Comparison of ENCODE assay signal across 29 cellular contexts in genomic region chr4:155008389-155008788, GRCh38.
DNase-seq lines count a peak whose midpoint lies in the region; ATAC-seq, FAIRE-seq and TF ChIP-seq lines count a peak whose summit lies in the region.
"Had no signal": no experiment of that assay in that cellular context is flagged by ENCODE, and none has a peak within 500 bp of the region (broad histone marks: within the 10 kb centered on the region; RNA-seq: fewer than 3 reads in every experiment).

No MANE protein-coding gene starts in this region.

- peaks cover 10% of the 10 kb centered on the region for H3K4me1 Mint-ChIP-seq in activated naive CD8-positive, alpha-beta T cell treated with anti-CD3 and anti-CD28 coated beads for 36 hours
- H3K4me1 Mint-ChIP-seq in activated naive CD8-positive, alpha-beta T cell treated with anti-CD3 and anti-CD28 coated beads, Interleukin-2, amount 50 U/mL, for 24 hours, result peaks cover 2% of the 10 kb centered on the region
- H3K4me1 Mint-ChIP-seq: CD4-positive, alpha-beta memory T cell had no signal

- H3K18ac ChIP-seq in H1 (ENCODE audit: extremely low read depth, low read length), result no peak overlapping the region

- CTCF ChIA-PET in H1 (lab: Charles Lee; ENCODE audit: partially characterized antibody), result interaction anchor here (0.9 to 1.4 kb wide), 3 partner anchors 18 to 384 kb away, joined by 3 to 4 read pairs (median 3); no protein-coding TSS in a partner anchor

- H3K9me3 ChIP-seq in H1 (ENCODE audit: insufficient read depth in 2 of 2, low read depth in 1 of 2, low read length in 1 of 2), result no peaks in the 10 kb centered on the region
- H3K9me3 ChIP-seq: SJSA1 had no signal

- no peak overlapping the region for H3K27ac ChIP-seq in H1 (ENCODE audit: low read depth, low read length)
- H3K27ac ChIP-seq: PC-9, SJSA1 had no signal

- H2AFZ ChIP-seq in H1 (ENCODE audit: low read length), result no peak overlapping the region
- H2AFZ ChIP-seq: PC-9 had no signal

- no peak overlapping the region for H3K4me3 Mint-ChIP-seq in activated naive CD8-positive, alpha-beta T cell treated with anti-CD3 and anti-CD28 coated beads for 36 hours
- no peak overlapping the region for H3K4me3 Mint-ChIP-seq in activated naive CD8-positive, alpha-beta T cell treated with anti-CD3 and anti-CD28 coated beads, Interleukin-2, amount 50 U/mL, for 24 hours

- H3K56ac ChIP-seq in H1 (replicated peaks; ENCODE audit: insufficient read length, low read depth, low read length), result no peak overlapping the region

- H3K27me3 Mint-ChIP-seq in activated naive CD8-positive, alpha-beta T cell treated with anti-CD3 and anti-CD28 coated beads for 36 hours, result peaks cover 15% of the 10 kb centered on the region
- peaks cover 1% of the 10 kb centered on the region for H3K27me3 Mint-ChIP-seq in activated naive CD8-positive, alpha-beta T cell treated with anti-CD3 and anti-CD28 coated beads, Interleukin-2, amount 50 U/mL, for 24 hours
- H3K27me3 Mint-ChIP-seq: CD4-positive, alpha-beta memory T cell had no signal

- ATAC-seq in activated naive CD8-positive, alpha-beta T cell treated with anti-CD3 and anti-CD28 coated beads, Interleukin-2, amount 50 U/mL, for 24 hours, result no peak
- no peak for ATAC-seq in GM18909 (IDR thresholded peaks at IDR 0.05; ENCODE audit: poor library complexity, unreplicated experiment)
- ATAC-seq: Right ventricle myocardium inferior had no signal

- no peaks in the 10 kb centered on the region for H3K79me2 ChIP-seq in H1 (ENCODE audit: control insufficient read depth in 1 of 2, insufficient read depth in 2 of 2, low read length in 2 of 2)

- no peak overlapping the region for H3K14ac ChIP-seq in H1 (ENCODE audit: insufficient read length)

- H2BK120ac ChIP-seq in H1 (replicated peaks; ENCODE audit: low read depth, low read length), result no peak overlapping the region

- H3K9me3 Mint-ChIP-seq in activated naive CD8-positive, alpha-beta T cell treated with anti-CD3 and anti-CD28 coated beads for 36 hours, result no peaks in the 10 kb centered on the region
- H3K9me3 Mint-ChIP-seq in activated naive CD8-positive, alpha-beta T cell treated with anti-CD3 and anti-CD28 coated beads, Interleukin-2, amount 50 U/mL, for 24 hours, result no peaks in the 10 kb centered on the region

- no peak overlapping the region for H4K5ac ChIP-seq in H1 (ENCODE audit: insufficient read length, low read depth, low read length)

- FAIRE-seq in H1 (lab: Jason Lieb, UNC), result no peak
- FAIRE-seq: GM12891 had no signal

- peak overlapping the region; percentile 71; the same call in 1 of the 2 replicates for H4K8ac ChIP-seq in H1 (ENCODE audit: extremely low read depth, insufficient read depth, low read length)

- no peak overlapping the region for H2BK12ac ChIP-seq in H1 (ENCODE audit: low read depth, low read length)

- no peaks in the 10 kb centered on the region for H3K79me1 ChIP-seq in H1 (ENCODE audit: low read depth, low read length)

- H3K36me3 Mint-ChIP-seq in activated naive CD8-positive, alpha-beta T cell treated with anti-CD3 and anti-CD28 coated beads for 36 hours, result no peaks in the 10 kb centered on the region
- H3K36me3 Mint-ChIP-seq in activated naive CD8-positive, alpha-beta T cell treated with anti-CD3 and anti-CD28 coated beads, Interleukin-2, amount 50 U/mL, for 24 hours (ENCODE audit: low read depth), result no peaks in the 10 kb centered on the region
- H3K36me3 Mint-ChIP-seq: CD4-positive, alpha-beta memory T cell had no signal

- no peak for DNase-seq in activated naive CD8-positive, alpha-beta T cell treated with anti-CD3 and anti-CD28 coated beads for 36 hours
- no peak for DNase-seq in activated naive CD8-positive, alpha-beta T cell treated with anti-CD3 and anti-CD28 coated beads, Interleukin-2, amount 50 U/mL, for 24 hours
- DNase-seq in NCI-H2171 (lab: John Stamatoyannopoulos, UW) (peak; percentile 0), H1 (ENCODE audit: low read depth in 1 of 2, low spot score in 2 of 2) (no peak), retinal pigment epithelial cell (ENCODE audit: low read depth) (peak; percentile 58), SIG-M5 treated with dmso at 0.1 percent for 504 hours (lab: John Stamatoyannopoulos, UW; ENCODE audit: unreplicated experiment) (no peak)
- no peak for DNase-seq in stimulated activated CD4-positive, alpha-beta T cell treated with anti-CD3 and anti-CD28 coated beads, Interleukin-4, amount 100 ng/mL, for 4 hours
- DNase-seq: C1 segment of cervical spinal cord; CD4-positive, alpha-beta memory T cell; COR-L47; DMS 273 treated with DMSO at 0.1 percent for 48 hours; DMS79; EL; GF-D8; KBM-7; NCI-H1048; NCI-H1417; NCI-H1694; NCI-H2029 treated with DMSO at 0.1 percent for 48 hours; NCI-H345; NCI-H510A treated with DMSO at 0.1 percent for 48 hours; NCI-H748 treated with DMSO at 0.1 percent for 48 hours; NK-92 treated with Interleukin-12 subunit alpha and Interleukin-12 subunit beta, amount 100 ng/mL, for 24 hours; PC-9; T-helper 1 cell had no signal

- no peak for TF ChIP-seq CTCF in H1 (IDR thresholded peaks at IDR 0.05; ENCODE audit: control extremely low read depth in 1 of 3, insufficient read depth in 1 of 3, low read depth in 1 of 3, low read length in 3 of 3)
- TF ChIP-seq CTCF in retinal pigment epithelial cell (conservative IDR thresholded peaks at IDR 0.05; ENCODE audit: low read depth, low read length), result no peak

- no peak overlapping the region for H2BK20ac ChIP-seq in H1 (ENCODE audit: low read length)

- H3K4me2 ChIP-seq in H1 (ENCODE audit: insufficient read depth in 1 of 2, low read depth in 2 of 2, low read length in 2 of 2), result no peak overlapping the region
- H3K4me2 ChIP-seq: PC-9 had no signal

- no peak overlapping the region for H3K4ac ChIP-seq in H1 (replicated peaks; ENCODE audit: insufficient read length, low read depth, low read length)

- no peak overlapping the region for H2BK15ac ChIP-seq in H1 (ENCODE audit: low read length)

- TF ChIP-seq RAD21 in H1 (IDR thresholded peaks at IDR 0.05 in 1 of 2, conservative IDR thresholded peaks at IDR 0.05 in 1 of 2; ENCODE audit: low read depth in 2 of 2, low read length in 2 of 2), result no peak

- no peaks in the 10 kb centered on the region for H3K27me3 ChIP-seq in H1 (replicated peaks in 1 of 4; ENCODE audit: control insufficient read depth in 3 of 4, extremely low read depth in 1 of 4, insufficient read depth in 3 of 4, low read length in 3 of 4)
- H3K27me3 ChIP-seq: SJSA1 had no signal

- TF ChIP-seq POLR2A in H1 (IDR thresholded peaks at IDR 0.05; ENCODE audit: control extremely low read depth in 1 of 2, low read depth in 2 of 2, low read length in 2 of 2), result no peak

- H3K4me3 ChIP-seq in H1 (ENCODE audit: extremely low read depth in 1 of 4, insufficient read depth in 2 of 4, low read depth in 3 of 4, low read length in 4 of 4), result no peak overlapping the region
- H3K4me3 ChIP-seq in retinal pigment epithelial cell (ENCODE audit: low read length), result no peak overlapping the region
- H3K4me3 ChIP-seq: PC-9, SJSA1 had no signal

- no peak overlapping the region for H2BK5ac ChIP-seq in H1 (ENCODE audit: low read depth, low read length)

- no peak overlapping the region for H2AK5ac ChIP-seq in H1 (ENCODE audit: low read depth, low read length)

- 95% methylated on average over 2 of the region's 2 CpGs; no CpG with 5 or more reads in 1 of the 2 experiments for WGBS in H1 (ENCODE audit: extremely low coverage in 1 of 2, insufficient coverage in 1 of 2, insufficient read length in 1 of 2, insufficient replicate concordance in 2 of 2, low coverage in 1 of 2, low lambda C conversion rate in 2 of 2, missing lambda C conversion rate in 1 of 2), 2 experiments

- no peaks in the 10 kb centered on the region for H3K23me2 ChIP-seq in H1 (ENCODE audit: low read depth, low read length)

- H3K4me1 ChIP-seq in H1 (replicated peaks in 1 of 4; ENCODE audit: control insufficient read depth in 3 of 4, insufficient read depth in 4 of 4, low read length in 3 of 4), result no peaks in the 10 kb centered on the region
- H3K4me1 ChIP-seq: SJSA1 had no signal

- H3K9ac ChIP-seq in H1 (replicated peaks in 1 of 4; ENCODE audit: extremely low read depth in 1 of 4, low read depth in 3 of 4, low read length in 3 of 4), result no peak overlapping the region

- peak overlapping the region; percentile 43 for H3K27ac Mint-ChIP-seq in activated naive CD8-positive, alpha-beta T cell treated with anti-CD3 and anti-CD28 coated beads for 36 hours
- H3K27ac Mint-ChIP-seq in activated naive CD8-positive, alpha-beta T cell treated with anti-CD3 and anti-CD28 coated beads, Interleukin-2, amount 50 U/mL, for 24 hours, result no peak overlapping the region
- H3K27ac Mint-ChIP-seq: CD4-positive, alpha-beta memory T cell had no signal

- no peak overlapping the region for H3K23ac ChIP-seq in H1 (ENCODE audit: insufficient read length)

- no peaks in the 10 kb centered on the region for H4K20me1 ChIP-seq in H1 (replicated peaks in 1 of 2; ENCODE audit: control insufficient read depth in 1 of 2, insufficient read depth in 2 of 2, low read length in 2 of 2)

- POLR2A ChIA-PET in H1 (lab: Charles Lee; ENCODE audit: partially characterized antibody), result no interaction called here

- H3K36me3 ChIP-seq in H1 (ENCODE audit: control insufficient read depth in 2 of 4, insufficient read depth in 4 of 4, low read length in 3 of 4), result no peaks in the 10 kb centered on the region
- H3K36me3 ChIP-seq: SJSA1 had no signal

- no peak for TF ChIP-seq EP300 in H1 (IDR thresholded peaks at IDR 0.05; ENCODE audit: borderline replicate concordance in 1 of 2, low read depth in 2 of 2, low read length in 2 of 2)

- no peak overlapping the region for H4K91ac ChIP-seq in H1 (replicated peaks; ENCODE audit: insufficient read length, low read length)

TF ChIP-seq in H1, 55 proteins besides CTCF, POLR2A, EP300 and RAD21 (continues in another document):
- no peak for TF ChIP-seq CBX8 (IDR thresholded peaks at IDR 0.05; ENCODE audit: borderline replicate concordance, low read depth, low read length)
- TF ChIP-seq SP2 (IDR thresholded peaks at IDR 0.05; ENCODE audit: low read length), result no peak
- no peak for TF ChIP-seq SIN3A (conservative IDR thresholded peaks at IDR 0.05 in 1 of 2, IDR thresholded peaks at IDR 0.05 in 1 of 2; ENCODE audit: low read depth in 1 of 2, low read length in 2 of 2)
- no peak for TF ChIP-seq KDM4A (IDR thresholded peaks at IDR 0.05; ENCODE audit: low read depth, low read length, severe bottlenecking)
- no peak for TF ChIP-seq EGR1 (IDR thresholded peaks at IDR 0.05; ENCODE audit: borderline replicate concordance, low read depth, low read length)
- no peak for TF ChIP-seq SIRT6 (IDR thresholded peaks at IDR 0.05; ENCODE audit: low read length)
- no peak for TF ChIP-seq ATF2 (IDR thresholded peaks at IDR 0.05; ENCODE audit: low read length)

Comparison
In these comparisons a context has a peak if more than half of its experiments do, and no peak if none do; other contexts are left out.
1. DNase-seq: peak in NCI-H2171 (single experiment) and retinal pigment epithelial cell (single experiment); none in activated naive CD8-positive, alpha-beta T cell treated with anti-CD3 and anti-CD28 coated beads for 36 hours (single experiment), activated naive CD8-positive, alpha-beta T cell treated with anti-CD3 and anti-CD28 coated beads, Interleukin-2, amount 50 U/mL, for 24 hours (single experiment), H1 (0 of 2), stimulated activated CD4-positive, alpha-beta T cell treated with anti-CD3 and anti-CD28 coated beads, Interleukin-4, amount 100 ng/mL, for 4 hours (0 of 2) and SIG-M5 treated with dmso at 0.1 percent for 504 hours (single experiment).